ENCODE assay signal across 8 cellular contexts in the genomic region with DNA sequence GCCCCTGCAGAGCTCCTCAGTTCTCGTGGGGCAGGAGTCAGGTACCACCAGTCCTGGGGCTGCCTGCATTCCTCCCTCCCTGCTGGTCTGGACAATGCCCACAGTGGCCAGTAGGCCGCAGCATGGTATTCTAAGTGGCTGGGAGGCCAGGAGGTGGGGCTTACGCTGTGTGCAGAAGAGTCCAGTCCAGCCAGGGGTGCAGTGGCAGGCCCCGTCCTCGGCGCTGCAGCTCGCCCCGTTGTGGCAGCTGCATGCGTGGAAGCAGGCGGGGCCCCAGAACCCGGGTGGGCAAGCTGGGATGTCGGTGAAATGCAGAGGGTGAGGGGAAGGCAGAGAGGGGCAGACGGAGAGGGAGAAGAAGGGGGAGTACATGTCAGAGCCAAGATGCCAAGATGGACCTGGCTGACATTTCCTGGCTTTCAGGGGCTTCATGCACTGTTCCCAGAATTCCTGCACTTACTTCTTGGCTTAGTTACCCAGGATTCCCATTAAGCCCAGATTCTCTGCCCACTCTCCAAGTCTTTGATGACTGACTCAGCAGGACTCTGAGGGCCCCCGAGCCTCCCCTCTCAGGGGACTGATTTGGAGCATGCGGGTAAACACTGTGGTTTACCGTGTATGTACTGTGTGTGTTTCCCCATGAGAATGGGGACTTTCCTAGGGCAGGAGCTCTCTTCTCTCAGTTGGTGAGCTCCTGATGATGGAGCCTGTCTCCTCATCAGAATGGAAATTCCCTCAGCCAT. TPM values are rescaled to one million over a fixed set of nuclear protein-coding genes. Genes with fewer than 3 reads are reported as not detected.
DNase-seq lines count a peak whose midpoint lies in the region; ATAC-seq lines count a peak whose summit lies in the region.

No MANE protein-coding gene starts in this region.

- peak; percentile 70 for ATAC-seq in GM19023 (IDR thresholded peaks at IDR 0.05; ENCODE audit: unreplicated experiment)
- ATAC-seq in HG03135 (IDR thresholded peaks at IDR 0.05; ENCODE audit: unreplicated experiment): peak; percentile 54
- ATAC-seq in stimulated activated naive CD8-positive, alpha-beta T cell treated with anti-CD3 and anti-CD28 coated beads, Interleukin-15, Interleukin-2, amounts not matched to agents 100 U/mL and 50 U/mL, for 24 hours: peak; percentile 93

- DNase-seq in DMS114 treated with DMSO at 0.1 percent for 48 hours (lab: John Stamatoyannopoulos, UW; ENCODE audit: unreplicated experiment) (peak; percentile 39), SK-N-DZ (ENCODE audit: low spot score) (peak; percentile 77), dermis blood vessel endothelial cell (peak; percentile 74), medulla oblongata (ENCODE audit: extremely low spot score) (peak; percentile 87)
- peak; percentile 63 for DNase-seq in stimulated activated naive CD8-positive, alpha-beta T cell treated with anti-CD3 and anti-CD28 coated beads, Interleukin-15, Interleukin-2, amounts not matched to agents 100 U/mL and 50 U/mL, for 24 hours
- DNase-seq in effector CD4-positive, alpha-beta T cell: no peak

RNA-seq across cellular contexts. Expression of gene RAB11A, which starts 47.5 kb away (rescaled TPM):
- polyA plus RNA-seq in SK-N-DZ (2014; cell fraction: cytosol; rRNA removed): 302 and 416 TPM in 2 replicates
- polyA plus RNA-seq in SK-N-DZ (2014; cell fraction: nucleus; rRNA removed): 138 and 213 TPM in 2 replicates
- total RNA-seq in dermis blood vessel endothelial cell: 485 and 795 TPM in 2 replicates
